Comparison of ENCODE assay signal across 15 cellular contexts in the genomic region with DNA sequence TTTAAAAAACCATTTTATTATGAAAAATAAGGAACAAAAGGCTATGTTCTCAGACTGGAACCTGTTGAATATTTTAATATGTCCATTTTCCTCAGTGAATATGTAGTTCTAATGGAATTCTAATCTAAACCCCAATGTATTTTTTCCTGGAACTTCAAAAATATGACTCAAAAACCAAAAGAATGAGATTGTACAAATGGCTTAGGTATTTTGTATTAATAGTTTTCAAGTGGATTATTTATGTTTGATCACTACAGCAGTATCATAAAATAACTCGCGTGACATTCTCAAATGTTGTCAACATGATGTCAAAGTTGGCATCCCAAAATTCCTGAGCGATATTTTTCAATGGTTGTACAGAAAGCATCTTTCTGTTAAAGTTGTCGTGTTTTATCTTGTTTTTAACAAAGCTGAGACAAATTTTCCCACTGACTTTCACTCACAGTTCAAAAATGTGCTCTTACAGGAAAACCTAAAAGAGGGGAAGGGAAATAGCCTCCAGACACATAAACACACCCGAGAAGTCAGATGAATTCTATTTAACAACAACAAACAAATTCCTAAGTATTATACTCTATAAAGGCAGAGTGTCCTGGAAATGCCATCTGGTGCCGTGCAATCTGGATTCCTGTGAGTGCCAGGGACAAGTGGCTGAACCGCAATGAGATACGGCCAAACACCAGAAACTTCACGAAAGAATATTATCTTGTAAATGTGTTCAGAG.
DNase-seq lines count a peak whose midpoint lies in the region; TF ChIP-seq lines count a peak whose summit lies in the region.
"Had no signal": no experiment of that assay in that cellular context is flagged by ENCODE, and none has a peak within 500 bp of the region (broad histone marks: within the 10 kb centered on the region; RNA-seq: fewer than 3 reads in every experiment).

No MANE protein-coding gene starts in this region.

- H3K4me1 ChIP-seq in adipocyte (ENCODE audit: control insufficient read depth, insufficient read depth, low read length), result no peaks in the 10 kb centered on the region
- H3K4me1 ChIP-seq: Peyer's patch had no signal

- H3K36me3 ChIP-seq in adipocyte (ENCODE audit: control insufficient read depth, insufficient read depth, low read length, severe bottlenecking), result no peaks in the 10 kb centered on the region
- H3K36me3 ChIP-seq: BLaER1, Peyer's patch had no signal

- no peak overlapping the region for H3K4me3 ChIP-seq in adipocyte (ENCODE audit: low read length)
- peak overlapping the region in 1 of 2 donors; percentile 8 for H3K4me3 ChIP-seq in foreskin fibroblast (ENCODE audit: low read depth in 1 of 2, low read length in 2 of 2)
- H3K4me3 ChIP-seq: BLaER1, Peyer's patch, SK-N-MC, skin epidermis had no signal

- H3K9me3 ChIP-seq in adipocyte (ENCODE audit: control insufficient read depth, low read length), result no peaks in the 10 kb centered on the region
- H3K9me3 ChIP-seq: BLaER1, Peyer's patch had no signal

- no peak for TF ChIP-seq CTCF in foreskin fibroblast (IDR thresholded peaks at IDR 0.05; ENCODE audit: low read depth, low read length)

- no peaks in the 10 kb centered on the region for H3K27me3 ChIP-seq in adipocyte (replicated peaks; ENCODE audit: control insufficient read depth, insufficient read depth, low read length)
- H3K27me3 ChIP-seq: BLaER1, Peyer's patch had no signal

- H3K9ac ChIP-seq in adipocyte (ENCODE audit: low read length), result no peak overlapping the region
- H3K9ac ChIP-seq: BLaER1 had no signal

- peak; percentile 23 for DNase-seq in AG08396 (ENCODE audit: low spot score)
- DNase-seq in GM04504 (ENCODE audit: low read depth), result peak; percentile 51
- peak; percentile 78 for DNase-seq in adipocyte (ENCODE audit: low read depth)
- peak; percentile 50 to 67 for DNase-seq in foreskin fibroblast
- DNase-seq in NCI-H226, result no peak
- no peak for DNase-seq in DMS53 (lab: John Stamatoyannopoulos, UW)
- no peak for DNase-seq in 8988T
- DNase-seq in putamen (ENCODE audit: low spot score), result no peak
- DNase-seq: NCI-H1417 treated with DMSO at 0.1 percent for 48 hours; Peyer's patch; stimulated activated CD4-positive, alpha-beta T cell treated with anti-CD3 and anti-CD28 coated beads, Interleukin-4, amount 100 ng/mL, for 24 hours; T-helper 9 cell had no signal

Comparison
In these comparisons a context has a peak if more than half of its experiments do, and no peak if none do; other contexts are left out.
1. DNase-seq: peak in AG08396 (single experiment), GM04504 (single experiment), adipocyte (single experiment) and foreskin fibroblast (2 of 2); none in NCI-H226 (single experiment), DMS53 (single experiment), 8988T (single experiment) and putamen (single experiment).